Comparison of ENCODE assay signal across 2 cellular contexts in genomic region chr1:46406881-46407608, GRCh38.
TF ChIP-seq lines count a peak whose summit lies in the region.

No MANE protein-coding gene starts in this region.

TF ChIP-seq in IMR-90, 13 proteins besides CTCF, POLR2A, EP300 and RAD21:
- no peak for TF ChIP-seq CHD1 (IDR thresholded peaks at IDR 0.05; ENCODE audit: low read depth, low read length)
- no peak for TF ChIP-seq USF2 (IDR thresholded peaks at IDR 0.05; ENCODE audit: low read depth, low read length)
- TF ChIP-seq NFE2L2 (IDR thresholded peaks at IDR 0.05; ENCODE audit: low read depth, low read length) = no peak
- TF ChIP-seq BHLHE40 (IDR thresholded peaks at IDR 0.05; ENCODE audit: low read depth, low read length) = no peak
- TF ChIP-seq ELK1 (IDR thresholded peaks at IDR 0.05; ENCODE audit: borderline replicate concordance, low read depth, low read length) = no peak
- no peak for TF ChIP-seq SMC3 (IDR thresholded peaks at IDR 0.05; ENCODE audit: low read depth, low read length)
- TF ChIP-seq MXI1 (IDR thresholded peaks at IDR 0.05; ENCODE audit: borderline replicate concordance, low read depth, low read length) = no peak
- TF ChIP-seq CEBPB (IDR thresholded peaks at IDR 0.05; ENCODE audit: low read depth, low read length) = no peak
- no peak for TF ChIP-seq MAZ (IDR thresholded peaks at IDR 0.05; ENCODE audit: borderline replicate concordance, low read depth, low read length)
- no peak for TF ChIP-seq RFX5 (IDR thresholded peaks at IDR 0.05; ENCODE audit: low read depth, low read length)
- no peak for TF ChIP-seq FOS (IDR thresholded peaks at IDR 0.05; ENCODE audit: low read depth, low read length)
- TF ChIP-seq MAFK (IDR thresholded peaks at IDR 0.05; ENCODE audit: low read depth, low read length) = no peak
- TF ChIP-seq RCOR1 (IDR thresholded peaks at IDR 0.05; ENCODE audit: insufficient replicate concordance, low read length) = no peak

TF ChIP-seq in H1, 55 proteins besides CTCF, POLR2A, EP300 and RAD21:
- TF ChIP-seq YY1 (IDR thresholded peaks at IDR 0.05; ENCODE audit: low read depth, low read length) = no peak
- no peak for TF ChIP-seq CBX8 (IDR thresholded peaks at IDR 0.05; ENCODE audit: borderline replicate concordance, low read depth, low read length)
- TF ChIP-seq SIRT6 (IDR thresholded peaks at IDR 0.05; ENCODE audit: low read length) = no peak
- TF ChIP-seq POU5F1 (IDR thresholded peaks at IDR 0.05; ENCODE audit: low read depth, low read length) = no peak
- no peak for TF ChIP-seq MAX (IDR thresholded peaks at IDR 0.05)
- TF ChIP-seq CHD7 (IDR thresholded peaks at IDR 0.05; ENCODE audit: insufficient replicate concordance, low read length) = no peak
- no peak for TF ChIP-seq CREB1 (IDR thresholded peaks at IDR 0.05)
- no peak for TF ChIP-seq EGR1 (IDR thresholded peaks at IDR 0.05; ENCODE audit: borderline replicate concordance, low read depth, low read length)
- no peak for TF ChIP-seq ZNF274 (IDR thresholded peaks at IDR 0.05; ENCODE audit: borderline replicate concordance, extremely low read depth, low read length)
- TF ChIP-seq GTF2F1 (IDR thresholded peaks at IDR 0.05; ENCODE audit: borderline replicate concordance, low read depth, low read length) = no peak
- TF ChIP-seq CTBP2 (IDR thresholded peaks at IDR 0.05; ENCODE audit: borderline replicate concordance, insufficient read depth, insufficient read length, low read length) = no peak
- no peak for TF ChIP-seq HDAC6 (IDR thresholded peaks at IDR 0.05; ENCODE audit: low read depth, low read length)
- TF ChIP-seq SIN3A (conservative IDR thresholded peaks at IDR 0.05 in 1 of 2, IDR thresholded peaks at IDR 0.05 in 1 of 2; ENCODE audit: low read depth in 1 of 2, low read length in 2 of 2) = no peak
- TF ChIP-seq JUND (IDR thresholded peaks at IDR 0.05; ENCODE audit: low read length) = no peak
- no peak for TF ChIP-seq RFX5 (IDR thresholded peaks at IDR 0.05; ENCODE audit: borderline replicate concordance, low read depth, low read length)
- no peak for TF ChIP-seq GABPA (IDR thresholded peaks at IDR 0.05; ENCODE audit: borderline replicate concordance, insufficient read depth, low read length)
- no peak for TF ChIP-seq SAP30 (IDR thresholded peaks at IDR 0.05; ENCODE audit: insufficient read depth, insufficient replicate concordance, low read length)
- TF ChIP-seq TAF1 (IDR thresholded peaks at IDR 0.05; ENCODE audit: low read depth, low read length) = no peak
- TF ChIP-seq E2F6 (IDR thresholded peaks at IDR 0.05) = no peak
